In the genomic region with DNA sequence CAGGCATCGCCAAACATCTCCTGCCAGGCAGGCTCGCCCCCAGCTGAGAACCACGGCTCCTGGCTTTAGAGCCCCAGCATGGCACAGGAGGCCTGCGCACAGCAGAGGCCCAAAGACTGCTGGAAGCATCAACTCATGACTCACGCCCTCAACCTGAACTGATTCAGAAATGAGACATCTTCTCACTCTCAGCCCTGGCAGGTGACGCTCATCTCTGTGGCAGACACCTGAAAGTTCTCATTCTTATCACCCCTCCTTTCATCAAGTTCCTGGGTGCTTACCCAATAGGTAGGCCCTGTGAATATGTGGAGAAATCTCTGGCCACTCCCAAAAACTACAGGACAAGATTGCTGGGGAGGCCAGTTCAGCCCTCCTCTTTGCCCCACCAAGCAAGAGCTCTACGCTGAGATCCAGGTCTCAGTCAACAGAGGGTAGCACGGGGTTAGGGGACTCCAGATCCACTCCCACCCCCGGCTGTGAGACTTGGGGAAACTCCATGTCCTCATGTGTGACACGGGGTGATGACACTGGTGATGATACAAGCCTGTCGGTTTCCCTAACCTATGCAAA, we compare ENCODE assay signal across 8 cellular contexts.
DNase-seq lines count a peak whose midpoint lies in the region; ATAC-seq lines count a peak whose summit lies in the region.

No MANE protein-coding gene starts in this region.

- ATAC-seq in GM18907 (IDR thresholded peaks at IDR 0.05; ENCODE audit: unreplicated experiment) (peak; percentile 64), HG03039 (IDR thresholded peaks at IDR 0.05; ENCODE audit: unreplicated experiment) (peak; percentile 52), HG02970 (IDR thresholded peaks at IDR 0.05; ENCODE audit: low FRiP score, unreplicated experiment) (no peak)

- DNase-seq in activated CD4-positive, alpha-beta T cell treated with anti-CD3 and anti-CD28 coated beads for 1 hour, result peak; percentile 51
- peak; percentile 69 for DNase-seq in effector CD4-positive, alpha-beta T cell
- peak; percentile 59 for DNase-seq in stimulated activated CD8-positive, alpha-beta memory T cell treated with anti-CD3 and anti-CD28 coated beads, Interleukin-7, amount 100 ng/mL, for 24 hours (ENCODE audit: low read depth)
- DNase-seq in NCI-H1417 treated with DMSO at 0.1 percent for 48 hours (lab: John Stamatoyannopoulos, UW) (no peak), GM19238 (ENCODE audit: insufficient read length, low spot score) (no peak)

Comparison
In these comparisons a context has a peak if more than half of its experiments do, and no peak if none do; other contexts are left out.
1. DNase-seq: peak in activated CD4-positive, alpha-beta T cell treated with anti-CD3 and anti-CD28 coated beads for 1 hour (single experiment), effector CD4-positive, alpha-beta T cell (single experiment) and stimulated activated CD8-positive, alpha-beta memory T cell treated with anti-CD3 and anti-CD28 coated beads, Interleukin-7, amount 100 ng/mL, for 24 hours (single experiment); none in NCI-H1417 treated with DMSO at 0.1 percent for 48 hours (single experiment) and GM19238 (single experiment).